In the genomic region with DNA sequence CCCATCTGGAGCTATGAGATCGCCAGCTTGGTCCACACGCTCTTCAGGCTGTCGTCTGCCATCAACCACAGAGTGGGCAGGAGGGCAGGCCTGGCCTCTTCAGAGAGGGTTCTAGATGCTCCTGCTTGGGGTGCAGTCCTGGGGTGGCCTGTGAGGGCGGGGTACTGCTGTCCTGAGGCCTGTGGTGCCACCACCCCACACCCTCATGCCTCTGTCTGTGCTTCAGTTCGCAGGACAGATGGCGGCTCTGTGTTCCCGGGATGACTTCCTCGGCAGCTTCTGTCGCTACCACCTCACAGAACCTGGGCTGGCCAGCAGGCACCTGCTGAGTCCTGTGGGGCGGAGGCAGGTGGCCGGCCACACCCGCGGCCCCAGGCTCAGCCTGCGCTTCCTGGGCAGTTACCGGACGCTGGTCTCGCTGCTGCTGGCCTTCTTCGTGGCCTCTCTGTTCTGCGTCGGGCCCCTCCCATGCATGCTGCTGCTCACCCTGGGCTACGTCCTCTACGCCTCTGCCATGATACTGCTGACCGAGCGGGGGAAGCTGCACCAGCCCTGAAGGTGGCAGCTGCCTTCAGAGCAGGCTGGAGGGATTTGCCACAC, we compare ENCODE assay signal across 7 cellular contexts. TPM values are rescaled to one million over a fixed set of nuclear protein-coding genes. Genes with fewer than 3 reads are reported as not detected.
"Had no signal": no experiment of that assay in that cellular context is flagged by ENCODE, and none has a peak within 500 bp of the region (broad histone marks: within the 10 kb centered on the region; RNA-seq: fewer than 3 reads in every experiment).

No MANE protein-coding gene starts in this region.

RNA-seq across cellular contexts. Expression of gene CCDC74A, which starts 7.7 kb away (rescaled TPM):
- total RNA-seq: HT1080, SJCRH30 had no signal

RNA-seq across cellular contexts. Expression of gene TUBA3D, which starts 44.1 kb away (rescaled TPM):
- total RNA-seq: HepG2, IMR-90, NCI-H460, PC-9, RPMI7951, SJCRH30 had no signal
